11 cellular contexts compared by ENCODE assay signal in genomic region chr9:107755267-107755666, GRCh38.
A peak's percentile ranks its signal among the peaks of the same experiment; 100 is the strongest.
DNase-seq lines count a peak whose midpoint lies in the region; ATAC-seq, FAIRE-seq and TF ChIP-seq lines count a peak whose summit lies in the region.
"Had no signal": no experiment of that assay in that cellular context is flagged by ENCODE, and none has a peak within 500 bp of the region (broad histone marks: within the 10 kb centered on the region; RNA-seq: fewer than 3 reads in every experiment).

No MANE protein-coding gene starts in this region.

- H3K27me3 ChIP-seq in small intestine (ENCODE audit: control insufficient read depth in 2 of 2, insufficient read depth in 2 of 2, low read length in 2 of 2): no peaks in the 10 kb centered on the region

- peaks cover 2% of the 10 kb centered on the region; the same call in 1 of the 2 replicates for H3K4me1 ChIP-seq in HEK293 (ENCODE audit: control insufficient read depth, insufficient read depth, low read length)
- H3K4me1 ChIP-seq in small intestine (ENCODE audit: control insufficient read depth in 2 of 2, insufficient read depth in 1 of 2, low read depth in 1 of 2, low read length in 1 of 2): peaks cover 3 to 8% of the 10 kb centered on the region in 2 donors

- no peak for FAIRE-seq in small intestine (lab: Jason Lieb, UNC)

- H3K9me3 ChIP-seq in HEK293 (ENCODE audit: control insufficient read depth, insufficient read depth, low read depth, low read length) (no peaks in the 10 kb centered on the region), small intestine (ENCODE audit: control insufficient read depth, low read depth) (no peaks in the 10 kb centered on the region)

- peak; percentile 18 for ATAC-seq in SK-N-SH treated with all-trans-retinoic acid at 6 μM for 48 hours
- no peak for ATAC-seq in HG03460 (IDR thresholded peaks at IDR 0.05; ENCODE audit: unreplicated experiment)
- ATAC-seq in HG03175 (IDR thresholded peaks at IDR 0.05; ENCODE audit: unreplicated experiment): no peak

- POLR2A ChIA-PET in HEK293 (lab: Yijun Ruan, JAX): no interaction called here

- DNase-seq in fibroblast of pulmonary artery (ENCODE audit: low read depth) (peak; percentile 58), small intestine (peak; percentile 85)
- DNase-seq in stimulated activated CD4-positive, alpha-beta T cell treated with anti-CD3 and anti-CD28 coated beads, Interleukin-12 subunit alpha, Interleukin-12 subunit beta, amount 100 ng/mL, for 4 hours: no peak
- no peak for DNase-seq in activated CD4-positive, CD25-positive, alpha-beta regulatory T cell (lab: John Stamatoyannopoulos, UW)
- DNase-seq: activated CD4-positive, alpha-beta T cell treated with anti-CD3 and anti-CD28 coated beads, Interleukin-2, amount 10 ng/mL, durations not matched to agents 7 days and 5 days; NCI-H524; stimulated activated CD4-positive, alpha-beta T cell treated with anti-CD3 and anti-CD28 coated beads, Interleukin-1b, Interleukin-23, amount 100 ng/mL, for 48 hours had no signal

- CTCF ChIA-PET in HEK293 (lab: Yijun Ruan, JAX): no interaction called here

- TF ChIP-seq CTCF in HEK293 (tag by site-specific recombination; IDR thresholded peaks at IDR 0.05) (no peak), fibroblast of pulmonary artery (IDR thresholded peaks at IDR 0.05; ENCODE audit: low read length, missing control alignments) (no peak)

- H3K4me3 ChIP-seq in HEK293 (ENCODE audit: low read depth, low read length) (no peak overlapping the region), fibroblast of pulmonary artery (replicated peaks; ENCODE audit: low read depth, low read length) (no peak overlapping the region), small intestine (ENCODE audit: low read depth in 1 of 2, low read length in 2 of 2) (no peak overlapping the region)

- H3K36me3 ChIP-seq in HEK293 (ENCODE audit: control insufficient read depth in 2 of 2, insufficient read depth in 1 of 2, low read length in 2 of 2) (no peaks in the 10 kb centered on the region), small intestine (ENCODE audit: control insufficient read depth in 2 of 2, insufficient read depth in 2 of 2, low read length in 2 of 2) (no peaks in the 10 kb centered on the region)

- 15 to 46% (median 26%) methylated on average over 5 of the region's 5 CpGs for WGBS in small intestine, 3 donors

- H3K27ac ChIP-seq in HEK293 (ENCODE audit: extremely low read depth, low read depth, low read length) (no peak overlapping the region), small intestine (ENCODE audit: low read depth in 1 of 2, low read length in 1 of 2) (peak overlapping the region in 1 of 2 donors; percentile 52)

TF ChIP-seq in HEK293, 187 proteins besides CTCF, POLR2A, EP300 and RAD21 (continues in another document):
- no peak for TF ChIP-seq MYNN (tag by site-specific recombination; IDR thresholded peaks at IDR 0.05; ENCODE audit: borderline replicate concordance)
- no peak for TF ChIP-seq BCL6B (tag by site-specific recombination; IDR thresholded peaks at IDR 0.05)
- peak; percentile 40; the same call in 1 of the 2 replicates for TF ChIP-seq PRDM6 (tag by site-specific recombination; IDR thresholded peaks at IDR 0.05)

TF ChIP-seq in SK-N-SH treated with all-trans-retinoic acid at 6 μM for 48 hours, 23 proteins besides CTCF, POLR2A, EP300 and RAD21:
- TF ChIP-seq TCF4 (CRISPR knock-in tag; IDR thresholded peaks at IDR 0.05; ENCODE audit: borderline replicate concordance) (no peak), ISL1 (CRISPR knock-in tag; IDR thresholded peaks at IDR 0.05) (peak; percentile 22; the same call in 1 of the 2 replicates)

Comparison
In these comparisons a context has a peak if more than half of its experiments do, and no peak if none do; other contexts are left out.
1. DNase-seq: peak in fibroblast of pulmonary artery (single experiment) and small intestine (single experiment); none in stimulated activated CD4-positive, alpha-beta T cell treated with anti-CD3 and anti-CD28 coated beads, Interleukin-12 subunit alpha, Interleukin-12 subunit beta, amount 100 ng/mL, for 4 hours (single experiment) and activated CD4-positive, CD25-positive, alpha-beta regulatory T cell (0 of 4).